ENCODE assay signal across 17 cellular contexts in genomic region chr7:137916980-137917645, GRCh38.
DNase-seq lines count a peak whose midpoint lies in the region; ATAC-seq, FAIRE-seq and TF ChIP-seq lines count a peak whose summit lies in the region.
"Had no signal": no experiment of that assay in that cellular context is flagged by ENCODE, and none has a peak within 500 bp of the region (broad histone marks: within the 10 kb centered on the region; RNA-seq: fewer than 3 reads in every experiment).

No MANE protein-coding gene starts in this region.

- H2AFZ ChIP-seq in K562 (ENCODE audit: low read depth, low read length) = no peak overlapping the region
- H2AFZ ChIP-seq: neural progenitor cell had no signal

- in situ Hi-C loops in ACHN (cut with HindIII; ENCODE audit: low pct_ligation_motif_present, low pct_unique_long_range_greater_than_20kb, low sequenced_read_pairs) = no loop called here
- in situ Hi-C loops in K562 (cut with MboI) = no loop called here

- intact Hi-C loops in K562 (cut with micrococcal nuclease) = no loop called here

- 56% methylated on average over 9 of the region's 9 CpGs for WGBS in K562 (ENCODE audit: insufficient coverage, low coverage, missing lambda C conversion rate)

- DNase-seq in ACHN (peak; percentile 85), K562 (ENCODE audit: extremely low read depth in 1 of 4, low spot score in 3 of 4) (no peak), NCI-H1105 treated with DMSO at 0.1 percent for 48 hours (lab: John Stamatoyannopoulos, UW) (no peak), NCI-H748 treated with DMSO at 0.1 percent for 48 hours (lab: John Stamatoyannopoulos, UW) (no peak), NCI-H226 (no peak), NCI-H1436 treated with DMSO at 0.1 percent for 48 hours (lab: John Stamatoyannopoulos, UW) (no peak)
- DNase-seq: activated CD4-positive, alpha-beta T cell treated with anti-CD3 and anti-CD28 coated beads for 36 hours; activated T-cell treated with anti-CD3 and anti-CD28 coated beads, Interleukin-2, amount 50 U/mL, for 4 hours; DMS153; left colon; NCI-H1092 treated with DMSO at 0.1 percent for 48 hours; T-cell had no signal

- no peak overlapping the region for H3K9ac ChIP-seq in K562 (ENCODE audit: insufficient read depth in 1 of 2, low read depth in 2 of 2, low read length in 2 of 2)
- H3K9ac ChIP-seq: neural progenitor cell had no signal

- H3K4me1 ChIP-seq in K562 (replicated peaks in 1 of 2; ENCODE audit: control insufficient read depth in 2 of 2, insufficient read depth in 2 of 2, low read length in 2 of 2) (peaks cover 0 to 5% of the 10 kb centered on the region in 2 experiments; a peak in 1 of 5 replicates), muscle layer of duodenum (ENCODE audit: control insufficient read depth in 1 of 2, insufficient read depth in 2 of 2, low read length in 2 of 2) (peaks cover 0 to 11% of the 10 kb centered on the region in 2 donors)
- H3K4me1 ChIP-seq: neural progenitor cell had no signal

- TF ChIP-seq POLR2A in K562 (conservative IDR thresholded peaks at IDR 0.05) = no peak

- POLR2A ChIA-PET in K562 (lab: Yijun Ruan, JAX) = interaction anchor here (0.6 to 0.7 kb wide), 2 partner anchors 33 to 1154 kb away, joined by 3 read pairs; no protein-coding TSS in a partner anchor

- CTCF ChIA-PET in K562 (lab: Yijun Ruan, JAX; ENCODE audit: low intra/inter-chr PET ratio) = no interaction called here

- H3K4me2 ChIP-seq in K562 (ENCODE audit: insufficient read depth, low read length) = no peak overlapping the region
- H3K4me2 ChIP-seq: neural progenitor cell had no signal

- no peaks in the 10 kb centered on the region for H3K9me3 ChIP-seq in K562 (replicated peaks; ENCODE audit: control insufficient read depth, insufficient read depth, low read depth, low read length)
- no peaks in the 10 kb centered on the region for H3K9me3 ChIP-seq in muscle layer of duodenum (ENCODE audit: control insufficient read depth in 1 of 2, low read length in 2 of 2)
- H3K9me3 ChIP-seq: HAP-1, vagina had no signal

- TF ChIP-seq RAD21 in K562 (CRISPR knock-in tag; conservative IDR thresholded peaks at IDR 0.05 in 1 of 2, IDR thresholded peaks at IDR 0.05 in 1 of 2) = no peak

- H3K79me2 ChIP-seq in K562 (ENCODE audit: control insufficient read depth, insufficient read depth, low read length) = peaks cover 6% of the 10 kb centered on the region

- H4K20me1 ChIP-seq in K562 (replicated peaks; ENCODE audit: control insufficient read depth, insufficient read depth, low read length) = no peaks in the 10 kb centered on the region

- no peak overlapping the region for H3K27ac ChIP-seq in K562 (ENCODE audit: extremely low read depth, low read depth, low read length)
- peak overlapping the region; percentile 18 for H3K27ac ChIP-seq in muscle layer of duodenum (ENCODE audit: low read length)
- H3K27ac ChIP-seq: neural progenitor cell, vagina had no signal

- ATAC-seq in GM21529 (IDR thresholded peaks at IDR 0.05; ENCODE audit: unreplicated experiment) (peak; percentile 43), K562 (no peak)
- ATAC-seq: activated CD4-positive, alpha-beta T cell treated with anti-CD3 and anti-CD28 coated beads for 36 hours; activated T-cell treated with anti-CD3 and anti-CD28 coated beads, Interleukin-2, amount 50 U/mL, for 4 hours; left colon; T-cell had no signal

- no peaks in the 10 kb centered on the region for H3K9me1 ChIP-seq in K562 (ENCODE audit: control insufficient read depth, insufficient read depth, low read length)

- peaks cover 54% of the 10 kb centered on the region for H3K36me3 ChIP-seq in K562 (ENCODE audit: control insufficient read depth, insufficient read depth, low read length)
- peaks cover 5 to 22% of the 10 kb centered on the region in 2 donors for H3K36me3 ChIP-seq in muscle layer of duodenum (ENCODE audit: control insufficient read depth in 1 of 2, insufficient read depth in 2 of 2, low read length in 2 of 2)

- BruUV-seq in K562 (replicated peaks; lab: Mats Ljungman, UMichigan) = no TSS peak

- H3K27me3 ChIP-seq in K562 (ENCODE audit: control insufficient read depth in 2 of 2, insufficient read depth in 2 of 2, low read length in 2 of 2) (no peaks in the 10 kb centered on the region), muscle layer of duodenum (ENCODE audit: low read depth, low read length) (no peaks in the 10 kb centered on the region)
- H3K27me3 ChIP-seq: neural progenitor cell, vagina had no signal

- H3K4me3 ChIP-seq in K562 (no peak overlapping the region), muscle layer of duodenum (ENCODE audit: low read depth in 1 of 2, low read length in 2 of 2) (no peak overlapping the region)
- H3K4me3 ChIP-seq: HAP-1, neural progenitor cell, vagina had no signal

- peak; percentile 23 for FAIRE-seq in K562 (lab: Jason Lieb, UNC)

- no peak for TF ChIP-seq CTCF in K562 (IDR thresholded peaks at IDR 0.05 in 2 of 3, conservative IDR thresholded peaks at IDR 0.05 in 1 of 3; ENCODE audit: insufficient read depth in 2 of 3, low read depth in 1 of 3, low read length in 3 of 3)

- TF ChIP-seq EP300 in K562 (IDR thresholded peaks at IDR 0.05; ENCODE audit: low read length) = no peak

TF ChIP-seq in K562, 482 proteins besides CTCF, POLR2A, EP300 and RAD21:
- TF ChIP-seq MEIS2 (IDR thresholded peaks at IDR 0.05; ENCODE audit: partially characterized antibody) (no peak), ZKSCAN8 (CRISPR knock-in tag; IDR thresholded peaks at IDR 0.05) (no peak), ZNF224 (CRISPR knock-in tag; IDR thresholded peaks at IDR 0.05) (no peak), SNIP1 (IDR thresholded peaks at IDR 0.05; ENCODE audit: low read depth) (no peak), STAG1 (CRISPR knock-in tag; IDR thresholded peaks at IDR 0.05; ENCODE audit: borderline replicate concordance) (no peak), HES1 (IDR thresholded peaks at IDR 0.05; ENCODE audit: low read depth) (no peak), ZBTB17 (CRISPR knock-in tag; IDR thresholded peaks at IDR 0.05) (no peak), NR0B1 (IDR thresholded peaks at IDR 0.05; ENCODE audit: partially characterized antibody) (no peak), NFIC (IDR thresholded peaks at IDR 0.05) (no peak), FOS (IDR thresholded peaks at IDR 0.05; ENCODE audit: extremely low read depth, insufficient read length) (no peak)
TF ChIP-seq in K562: peak in this region for 0.
